8 cellular contexts compared by ENCODE assay signal in genomic region chr1:3910769-3911520, GRCh38. TPM values are rescaled to one million over a fixed set of nuclear protein-coding genes. Genes with fewer than 3 reads are reported as not detected.
DNase-seq lines count a peak whose midpoint lies in the region; ATAC-seq, FAIRE-seq and TF ChIP-seq lines count a peak whose summit lies in the region.

No MANE protein-coding gene starts in this region.

- intact Hi-C loops in GM12878 (cut with micrococcal nuclease; ENCODE audit: unreplicated experiment) = loop anchor here (2.0 to 5.0 kb wide), 3 partner anchors 742 to 1836 kb away; no protein-coding TSS in a partner anchor

- H3K9me3 ChIP-seq in GM12878 (replicated peaks; ENCODE audit: control insufficient read depth, insufficient read depth, low read length) = no peaks in the 10 kb centered on the region
- H3K9me3 ChIP-seq in iPS-18c (ENCODE audit: control insufficient read depth, insufficient read depth, low read length) = peaks cover 2% of the 10 kb centered on the region

- no peaks in the 10 kb centered on the region for H3K36me3 ChIP-seq in GM12878 (ENCODE audit: control insufficient read depth in 2 of 2, insufficient read depth in 2 of 2, low read length in 1 of 2)

- TF ChIP-seq POLR2A in NB4 (IDR thresholded peaks at IDR 0.05; ENCODE audit: extremely low read depth, insufficient read length) = no peak
- TF ChIP-seq POLR2A in GM12878 (IDR thresholded peaks at IDR 0.05; ENCODE audit: low read depth, low read length) = no peak

- TF ChIP-seq CTCF in NB4 (IDR thresholded peaks at IDR 0.05; ENCODE audit: low read depth, low read length) (peak; percentile 57), GM12878 (IDR thresholded peaks at IDR 0.05 in 2 of 3, conservative IDR thresholded peaks at IDR 0.05 in 1 of 3; ENCODE audit: control insufficient read depth in 2 of 3, extremely low read depth in 1 of 3, insufficient read depth in 1 of 3, low read depth in 3 of 3, low read length in 3 of 3) (peak; percentile 72 to 84 (median 75))

- H3K27me3 ChIP-seq in GM12878 (replicated peaks in 1 of 2; ENCODE audit: control insufficient read depth in 2 of 2, insufficient read depth in 2 of 2, low read length in 1 of 2) = peaks cover 3 to 4% of the 10 kb centered on the region in 2 experiments; a peak in 3 of 4 replicates

- no peaks in the 10 kb centered on the region for H4K20me1 ChIP-seq in GM12878 (ENCODE audit: control insufficient read depth, insufficient read depth)

- no peaks in the 10 kb centered on the region for H3K79me2 ChIP-seq in GM12878 (ENCODE audit: control insufficient read depth, insufficient read depth, low read length)

- WGBS in GM12878 (ENCODE audit: insufficient coverage, insufficient replicate concordance, low lambda C conversion rate, missing lambda C conversion rate) = 17% methylated on average over 33 of the region's 33 CpGs

- FAIRE-seq in GM12878 (lab: Jason Lieb, UNC) = peak; percentile 70

- BruUV-seq in GM12878 (replicated peaks; lab: Mats Ljungman, UMichigan) = no TSS peak

- RAD21 ChIA-PET in GM12878 (lab: Charles Lee; ENCODE audit: unreplicated experiment) = interaction anchor here (1.1 kb wide), 1 partner anchor 120 kb away, joined by 3 read pairs; no protein-coding TSS in a partner anchor

- SMC1A ChIA-PET in GM12878 (lab: Charles Lee; ENCODE audit: uncharacterized antibody, unreplicated experiment) = interaction anchor here (1.4 kb wide), 1 partner anchor 53 kb away, joined by 3 read pairs; the partner anchor contains the start of gene DFFB

- no peaks in the 10 kb centered on the region for H3K4me1 ChIP-seq in GM12878 (ENCODE audit: control insufficient read depth, insufficient read depth, low read length)

- no peak for TF ChIP-seq EP300 in GM12878 (IDR thresholded peaks at IDR 0.05; ENCODE audit: borderline replicate concordance in 1 of 2, control insufficient read depth in 1 of 2, low read depth in 2 of 2, low read length in 2 of 2)

- no peak overlapping the region for H3K9ac ChIP-seq in GM12878 (ENCODE audit: control insufficient read depth, insufficient read depth, low read length)

- H3K4me3 ChIP-seq in NB4 (ENCODE audit: low read depth, low read length) (no peak overlapping the region), GM12878 (no peak overlapping the region), iPS-18c (ENCODE audit: insufficient read depth, low read depth, low read length) (peak overlapping the region; percentile 28; the same call in 1 of the 2 replicates)

- H2AFZ ChIP-seq in GM12878 (ENCODE audit: control insufficient read depth, low read depth, low read length) = no peak overlapping the region

- in situ Hi-C loops in GM12878 (cut with MboI) = loop anchor here (5.0 to 10.0 kb wide), 2 partner anchors 911 to 1834 kb away; no protein-coding TSS in a partner anchor

- no peak overlapping the region for H3K4me2 ChIP-seq in GM12878 (ENCODE audit: control insufficient read depth, insufficient read depth)

- DNase-seq in NK-92 treated with Interleukin-12 subunit alpha and Interleukin-12 subunit beta, amount 100 ng/mL, for 24 hours (lab: John Stamatoyannopoulos, UW) = peak; percentile 39
- DNase-seq in NK-92 (lab: John Stamatoyannopoulos, UW; ENCODE audit: unreplicated experiment) (no peak), NB4 (ENCODE audit: low read depth) (peak; percentile 75), T-helper 9 cell (peak; percentile 73), GM12878 (ENCODE audit: low read depth, low spot score) (no peak), dedifferentiated amniotic fluid mesenchymal stem cell (ENCODE audit: extremely low spot score) (no peak)
- peak; percentile 49 to 73 (median 64) for DNase-seq in stimulated activated CD4-positive, alpha-beta T cell treated with anti-CD3 and anti-CD28 coated beads, Interleukin-12 subunit alpha, Interleukin-12 subunit beta, amount 100 ng/mL, for 48 hours (ENCODE audit: low read depth in 2 of 3, low spot score in 1 of 3)

- ATAC-seq in GM12878 = peak; percentile 96

- H3K27ac ChIP-seq in GM12878 (ENCODE audit: control insufficient read depth, insufficient read depth) = no peak overlapping the region

- POLR2A ChIA-PET in GM12878 (lab: Charles Lee) = no interaction called here

- CTCF ChIA-PET in GM12878 (lab: Yijun Ruan, JAX) = interaction anchor here (0.6 to 1.3 kb wide), 2 partner anchors 646 to 917 kb away, joined by 3 read pairs; no protein-coding TSS in a partner anchor

- peak; percentile 94 for TF ChIP-seq RAD21 in GM12878 (IDR thresholded peaks at IDR 0.05; ENCODE audit: insufficient read depth, low read depth, low read length)

TF ChIP-seq in GM12878, 131 proteins besides CTCF, POLR2A, EP300 and RAD21 (continues in another document):
- TF ChIP-seq HSF1 (IDR thresholded peaks at IDR 0.05; ENCODE audit: low read depth, low read length) (no peak), SPI1 (IDR thresholded peaks at IDR 0.05; ENCODE audit: borderline replicate concordance, insufficient read depth, low read depth, low read length) (no peak), TAF1 (IDR thresholded peaks at IDR 0.05; ENCODE audit: borderline replicate concordance, low read depth, low read length) (no peak), SUZ12 (IDR thresholded peaks at IDR 0.05; ENCODE audit: unreplicated experiment) (no peak), CHD1 (IDR thresholded peaks at IDR 0.05; ENCODE audit: low read depth, low read length) (no peak), POU2F2 (IDR thresholded peaks at IDR 0.05; ENCODE audit: borderline replicate concordance, low read depth, low read length) (no peak)

RNA-seq across cellular contexts. Expression of gene C1orf174, which starts 10.9 kb away (rescaled TPM):
- 22.6 and 23.8 TPM in 2 replicates for total RNA-seq in GM12878 (2013; cell fraction: nucleolus; rRNA removed)
- total RNA-seq in GM12878 (2014; rRNA removed) (25.0 and 28.3 TPM in 2 replicates), GM12878 (2014; rRNA removed; fragmentation: Illumina TruSeq; extraction: Trizol) (19.9 and 21.3 TPM in 2 replicates), GM12878 (2021) (16.9 and 18.6 TPM in 2 replicates)
- 17.9 TPM for polyA plus RNA-seq in GM12878 (2011; ENCODE audit: low read depth)
- polyA plus RNA-seq in GM12878 (2011; rRNA removed) (34.3 and 35.3 TPM in 2 replicates), GM12878 (2014; fragmentation: Illumina TruSeq; extraction: Trizol) (25.8 TPM in 2 replicates), GM12878 (2014; fragmentation: Nextera tagmentation; extraction: Ambion mirVana) (10 to 100 TPM; 17.5 to 20.9 TPM), GM12878 (2014; rRNA removed) (25.1 and 26.0 TPM in 2 replicates), GM12878 (2016; fragmentation: Nextera tagmentation; extraction: Ambion mirVana) (10 to 100 TPM; 32.2 to 35.4 TPM)
- 41.9 and 43.6 TPM in 2 replicates for polyA plus RNA-seq in GM12878 (2011; cell fraction: cytosol; rRNA removed)
- 43.0 and 43.7 TPM in 2 replicates for polyA plus RNA-seq in GM12878 (2011; cell fraction: nucleus; rRNA removed)
- 21.0 and 21.5 TPM in 2 replicates for polyA plus RNA-seq in GM12878 (2012)
- polyA minus RNA-seq in GM12878 (2011; rRNA and poly(A)+ RNA removed) = 21.4 and 22.7 TPM in 2 replicates
- 13.2 and 16.3 TPM in 2 replicates for polyA minus RNA-seq in GM12878 (2011; cell fraction: cytosol; rRNA and poly(A)+ RNA removed)
- polyA minus RNA-seq in GM12878 (2011; cell fraction: nucleus; rRNA and poly(A)+ RNA removed) = 8.2 and 12.7 TPM in 2 replicates

RNA-seq across cellular contexts. Expression of gene DFFB, which starts 53.7 kb away (rescaled TPM):
- 20.3 and 23.2 TPM in 2 replicates for total RNA-seq in GM12878 (2013; cell fraction: nucleolus; rRNA removed)
- total RNA-seq in GM12878 (2014; rRNA removed) (8.5 and 10.0 TPM in 2 replicates), GM12878 (2014; rRNA removed; fragmentation: Illumina TruSeq; extraction: Trizol) (5.5 and 6.2 TPM in 2 replicates), GM12878 (2021) (7.7 and 8.3 TPM in 2 replicates)
- 3.0 TPM for polyA plus RNA-seq in GM12878 (2011; ENCODE audit: low read depth)
- polyA plus RNA-seq in GM12878 (2011; rRNA removed) (8.8 and 10.7 TPM in 2 replicates), GM12878 (2014; fragmentation: Illumina TruSeq; extraction: Trizol) (6.8 and 7.4 TPM in 2 replicates), GM12878 (2014; fragmentation: Nextera tagmentation; extraction: Ambion mirVana) (1 to 10 TPM; 2.7 to 3.7 TPM), GM12878 (2014; rRNA removed) (10.7 and 12.0 TPM in 2 replicates), GM12878 (2016; fragmentation: Nextera tagmentation; extraction: Ambion mirVana) (1 to 10 TPM; 3.2 to 5.3 TPM)
- 8.2 and 9.4 TPM in 2 replicates for polyA plus RNA-seq in GM12878 (2011; cell fraction: cytosol; rRNA removed)
- polyA plus RNA-seq in GM12878 (2011; cell fraction: nucleus; rRNA removed) = 8.1 and 13.3 TPM in 2 replicates
- 4.1 and 6.2 TPM in 2 replicates for polyA plus RNA-seq in GM12878 (2012)
- polyA minus RNA-seq in GM12878 (2011; rRNA and poly(A)+ RNA removed) = 2.9 and 5.0 TPM in 2 replicates
- polyA minus RNA-seq in GM12878 (2011; cell fraction: cytosol; rRNA and poly(A)+ RNA removed) = 2.5 and 3.0 TPM in 2 replicates
- 3.9 and 4.4 TPM in 2 replicates for polyA minus RNA-seq in GM12878 (2011; cell fraction: nucleus; rRNA and poly(A)+ RNA removed)

RNA-seq across cellular contexts. Expression of gene CEP104, which starts 53.9 kb away (rescaled TPM):
- total RNA-seq in GM12878 (2013; cell fraction: nucleolus; rRNA removed) = 81.2 and 92.0 TPM in 2 replicates
- total RNA-seq in GM12878 (2014; rRNA removed) (14.9 and 19.1 TPM in 2 replicates), GM12878 (2014; rRNA removed; fragmentation: Illumina TruSeq; extraction: Trizol) (8.6 and 10.5 TPM in 2 replicates), GM12878 (2021) (34.8 and 35.5 TPM in 2 replicates)
- 5.6 TPM for polyA plus RNA-seq in GM12878 (2011; ENCODE audit: low read depth)
- polyA plus RNA-seq in GM12878 (2011; rRNA removed) (28.8 and 35.7 TPM in 2 replicates), GM12878 (2014; fragmentation: Illumina TruSeq; extraction: Trizol) (19.6 and 27.1 TPM in 2 replicates), GM12878 (2014; fragmentation: Nextera tagmentation; extraction: Ambion mirVana) (10 to 100 TPM in 1 of 2 experiments, 1 to 10 TPM in 1; 7.2 to 11.3 TPM), GM12878 (2014; rRNA removed) (15.8 and 23.5 TPM in 2 replicates), GM12878 (2016; fragmentation: Nextera tagmentation; extraction: Ambion mirVana) (10 to 100 TPM; 31.9 to 33.0 TPM)
- polyA plus RNA-seq in GM12878 (2011; cell fraction: cytosol; rRNA removed) = 21.2 and 24.4 TPM in 2 replicates
- polyA plus RNA-seq in GM12878 (2011; cell fraction: nucleus; rRNA removed) = 62.8 and 65.9 TPM in 2 replicates
- polyA plus RNA-seq in GM12878 (2012) = 15.9 and 16.8 TPM in 2 replicates
- polyA minus RNA-seq in GM12878 (2011; rRNA and poly(A)+ RNA removed) = 35.9 and 40.9 TPM in 2 replicates
- polyA minus RNA-seq in GM12878 (2011; cell fraction: cytosol; rRNA and poly(A)+ RNA removed) = 14.2 and 25.8 TPM in 2 replicates
- polyA minus RNA-seq in GM12878 (2011; cell fraction: nucleus; rRNA and poly(A)+ RNA removed) = 16.7 and 27.8 TPM in 2 replicates

Comparison
In these comparisons a context has a peak if more than half of its experiments do, and no peak if none do; other contexts are left out.
1. DNase-seq: peak in NK-92 treated with Interleukin-12 subunit alpha and Interleukin-12 subunit beta, amount 100 ng/mL, for 24 hours (single experiment), NB4 (single experiment), T-helper 9 cell (single experiment) and stimulated activated CD4-positive, alpha-beta T cell treated with anti-CD3 and anti-CD28 coated beads, Interleukin-12 subunit alpha, Interleukin-12 subunit beta, amount 100 ng/mL, for 48 hours (3 of 3); none in NK-92 (single experiment), GM12878 (single experiment) and dedifferentiated amniotic fluid mesenchymal stem cell (single experiment).